15 cellular contexts compared by ENCODE assay signal in genomic region chr3:10513306-10513705, GRCh38. TPM values are rescaled to one million over a fixed set of nuclear protein-coding genes. Genes with fewer than 3 reads are reported as not detected.
A peak's percentile ranks its signal among the peaks of the same experiment; 100 is the strongest.
DNase-seq lines count a peak whose midpoint lies in the region; TF ChIP-seq lines count a peak whose summit lies in the region.
"Had no signal": no experiment of that assay in that cellular context is flagged by ENCODE, and none has a peak within 500 bp of the region (broad histone marks: within the 10 kb centered on the region; RNA-seq: fewer than 3 reads in every experiment).

No MANE protein-coding gene starts in this region.

- peak overlapping the region; percentile 26 for H3K27ac Mint-ChIP-seq in activated CD4-positive, alpha-beta T cell treated with anti-CD3 and anti-CD28 coated beads, Interleukin-2, amount 10 ng/mL, durations not matched to agents 7 days and 5 days
- no peak overlapping the region for H3K27ac Mint-ChIP-seq in chondrocyte (ENCODE audit: unreplicated experiment)
- H3K27ac Mint-ChIP-seq: CD4-positive, alpha-beta T cell had no signal

- no peak overlapping the region for H3K4me3 Mint-ChIP-seq in activated CD4-positive, alpha-beta T cell treated with anti-CD3 and anti-CD28 coated beads, Interleukin-2, amount 10 ng/mL, durations not matched to agents 7 days and 5 days
- no peak overlapping the region for H3K4me3 Mint-ChIP-seq in chondrocyte (ENCODE audit: unreplicated experiment)
- H3K4me3 Mint-ChIP-seq: CD4-positive, alpha-beta T cell; H9 had no signal

- no peaks in the 10 kb centered on the region for H3K36me3 Mint-ChIP-seq in activated CD4-positive, alpha-beta T cell treated with anti-CD3 and anti-CD28 coated beads, Interleukin-2, amount 10 ng/mL, durations not matched to agents 7 days and 5 days (ENCODE audit: low read depth)
- H3K36me3 Mint-ChIP-seq in chondrocyte (ENCODE audit: low read depth): no peaks in the 10 kb centered on the region

- TF ChIP-seq CTCF in HEK293 (tag by site-specific recombination; IDR thresholded peaks at IDR 0.05) (no peak), chondrocyte (IDR thresholded peaks at IDR 0.05) (no peak), spleen (IDR thresholded peaks at IDR 0.05 in 8 of 11, conservative IDR thresholded peaks at IDR 0.05 in 3 of 11) (no peak), uterus (IDR thresholded peaks at IDR 0.05) (no peak)

- intact Hi-C loops in spleen (cut with DNase I; ENCODE audit: low total_unique reads): no loop called here
- intact Hi-C loops in uterus (cut with DNase I; ENCODE audit: low total_unique reads): no loop called here

- 81 to 93% (median 87%) methylated on average over 8 of the region's 8 CpGs for WGBS in spleen, 5 donors

- no peaks in the 10 kb centered on the region for H3K9me3 Mint-ChIP-seq in activated CD4-positive, alpha-beta T cell treated with anti-CD3 and anti-CD28 coated beads, Interleukin-2, amount 10 ng/mL, durations not matched to agents 7 days and 5 days
- H3K9me3 Mint-ChIP-seq in chondrocyte (ENCODE audit: low read depth): no peaks in the 10 kb centered on the region
- H3K9me3 Mint-ChIP-seq: CD4-positive, alpha-beta T cell; H9 had no signal

- CTCF ChIA-PET in activated CD4-positive, alpha-beta T cell treated with anti-CD3 and anti-CD28 coated beads, Interleukin-2, amount 10 ng/mL, durations not matched to agents 7 days and 5 days (lab: Charles Lee): interaction anchor here (0.5 kb wide), 1 partner anchor 225 kb away, joined by 3 read pairs; no protein-coding TSS in a partner anchor
- CTCF ChIA-PET in HEK293 (lab: Yijun Ruan, JAX): no interaction called here

- no peaks in the 10 kb centered on the region for H3K4me1 Mint-ChIP-seq in activated CD4-positive, alpha-beta T cell treated with anti-CD3 and anti-CD28 coated beads, Interleukin-2, amount 10 ng/mL, durations not matched to agents 7 days and 5 days
- peaks cover 13% of the 10 kb centered on the region for H3K4me1 Mint-ChIP-seq in chondrocyte (ENCODE audit: low read depth)

- peaks cover 2% of the 10 kb centered on the region for H3K27me3 Mint-ChIP-seq in activated CD4-positive, alpha-beta T cell treated with anti-CD3 and anti-CD28 coated beads, Interleukin-2, amount 10 ng/mL, durations not matched to agents 7 days and 5 days
- peaks cover 13% of the 10 kb centered on the region for H3K27me3 Mint-ChIP-seq in chondrocyte (ENCODE audit: low read depth)

- H3K36me3 ChIP-seq in HEK293 (ENCODE audit: control insufficient read depth in 2 of 2, insufficient read depth in 1 of 2, low read length in 2 of 2) (no peaks in the 10 kb centered on the region), spleen (no peaks in the 10 kb centered on the region), uterus (no peaks in the 10 kb centered on the region)

- POLR2A ChIA-PET in activated CD4-positive, alpha-beta T cell treated with anti-CD3 and anti-CD28 coated beads, Interleukin-2, amount 10 ng/mL, durations not matched to agents 7 days and 5 days (lab: Charles Lee): no interaction called here
- POLR2A ChIA-PET in HEK293 (lab: Yijun Ruan, JAX): no interaction called here

- H3K9me3 ChIP-seq in HEK293 (ENCODE audit: control insufficient read depth, insufficient read depth, low read depth, low read length) (no peaks in the 10 kb centered on the region), spleen (no peaks in the 10 kb centered on the region), uterus (no peaks in the 10 kb centered on the region)
- H3K9me3 ChIP-seq: A549, Caco-2 had no signal

- H3K4me3 ChIP-seq in HEK293 (ENCODE audit: low read depth, low read length) (no peak overlapping the region), spleen (no peak overlapping the region), uterus (no peak overlapping the region)
- H3K4me3 ChIP-seq: A549 had no signal

- DNase-seq in activated CD4-positive, alpha-beta T cell treated with anti-CD3 and anti-CD28 coated beads, Interleukin-2, amount 10 ng/mL, durations not matched to agents 7 days and 5 days: no peak
- no peak for DNase-seq in activated CD4-positive, alpha-beta T cell treated with anti-CD3 and anti-CD28 coated beads, Interleukin-2, amount 50 U/mL, for 48 hours
- DNase-seq in chondrocyte (ENCODE audit: low spot score): peak; percentile 47
- DNase-seq in spleen: peak; percentile 59
- DNase-seq in uterus: no peak
- no peak for DNase-seq in NCI-H146 treated with DMSO at 0.1 percent for 48 hours (lab: John Stamatoyannopoulos, UW; ENCODE audit: unreplicated experiment)
- DNase-seq: AML-193; Caco-2; CD4-positive, alpha-beta T cell; H9 had no signal

- H3K27ac ChIP-seq in HEK293 (ENCODE audit: extremely low read depth, low read depth, low read length): no peak overlapping the region
- no peak overlapping the region for H3K27ac ChIP-seq in spleen
- no peak overlapping the region for H3K27ac ChIP-seq in uterus
- H3K27ac ChIP-seq: 22Rv1, A549, C4-2B had no signal

- no peaks in the 10 kb centered on the region for H3K4me1 ChIP-seq in HEK293 (ENCODE audit: control insufficient read depth, insufficient read depth, low read length)
- no peaks in the 10 kb centered on the region for H3K4me1 ChIP-seq in spleen
- H3K4me1 ChIP-seq in uterus: no peaks in the 10 kb centered on the region

- peaks cover 0 to 6% (median 0%) of the 10 kb centered on the region in 7 donors for H3K27me3 ChIP-seq in spleen (replicated peaks in 1 of 7)
- no peaks in the 10 kb centered on the region for H3K27me3 ChIP-seq in uterus

- TF ChIP-seq POLR2A in spleen (IDR thresholded peaks at IDR 0.05) (no peak), uterus (IDR thresholded peaks at IDR 0.05) (no peak)

TF ChIP-seq in HEK293, 187 proteins besides CTCF, POLR2A, EP300 and RAD21:
- TF ChIP-seq ZNF623 (tag by site-specific recombination; IDR thresholded peaks at IDR 0.05) (peak; percentile 86; the same call in 1 of the 2 replicates), GFI1B (tag by site-specific recombination; IDR thresholded peaks at IDR 0.05) (no peak), ZSCAN23 (tag by site-specific recombination; IDR thresholded peaks at IDR 0.05) (no peak), ZNF777 (tag by site-specific recombination; IDR thresholded peaks at IDR 0.05; ENCODE audit: borderline replicate concordance) (no peak), ZNF449 (tag by site-specific recombination; IDR thresholded peaks at IDR 0.05) (no peak)

RNA-seq across cellular contexts. Expression of gene ATP2B2, which starts 7.9 kb away (rescaled TPM):
- not detected for total RNA-seq in activated CD4-positive, alpha-beta T cell treated with anti-CD3 and anti-CD28 coated beads, Interleukin-2, amount 10 ng/mL, durations not matched to agents 7 days and 5 days
- total RNA-seq in chondrocyte: 0.08 to 0.25 TPM (median 0.24 TPM) in 3 replicates
- total RNA-seq in spleen: 1 to 10 TPM in 1 of 7 donors, under 1 TPM in 4, not detected in 2; 0.20 to 1.5 (median 0.34) TPM
- under 1 TPM; 0.02 to 0.22 (median 0.08) TPM for polyA plus RNA-seq in spleen
- total RNA-seq in uterus: 1 to 10 TPM in 2 of 4 donors, under 1 TPM in 2; 0.29 to 9.5 (median 4.4) TPM
- total RNA-seq: Caco-2; CD4-positive, alpha-beta T cell had no signal
- polyA plus RNA-seq: BJ had no signal

Comparison
In these comparisons a context has a peak if more than half of its experiments do, and no peak if none do; other contexts are left out.
1. DNase-seq: peak in chondrocyte (single experiment) and spleen (single experiment); none in activated CD4-positive, alpha-beta T cell treated with anti-CD3 and anti-CD28 coated beads, Interleukin-2, amount 10 ng/mL, durations not matched to agents 7 days and 5 days (single experiment), activated CD4-positive, alpha-beta T cell treated with anti-CD3 and anti-CD28 coated beads, Interleukin-2, amount 50 U/mL, for 48 hours (0 of 2), uterus (0 of 2) and NCI-H146 treated with DMSO at 0.1 percent for 48 hours (single experiment).